7 cellular contexts compared by ENCODE assay signal in genomic region chr1:231180034-231180433, GRCh38. TPM values are rescaled to one million over a fixed set of nuclear protein-coding genes. Genes with fewer than 3 reads are reported as not detected.
"Had no signal": no experiment of that assay in that cellular context is flagged by ENCODE, and none has a peak within 500 bp of the region (broad histone marks: within the 10 kb centered on the region; RNA-seq: fewer than 3 reads in every experiment).

No MANE protein-coding gene starts in this region.

- H3K9me3 Mint-ChIP-seq: IgD-negative memory B cell had no signal

- H3K4me3 Mint-ChIP-seq: IgD-negative memory B cell had no signal

- H3K27ac Mint-ChIP-seq: IgD-negative memory B cell had no signal

- H3K36me3 Mint-ChIP-seq: IgD-negative memory B cell had no signal

- FAIRE-seq: HTR-8/SVneo had no signal

- H3K4me1 Mint-ChIP-seq: IgD-negative memory B cell had no signal

- H3K9ac ChIP-seq: KMS-11 had no signal

- DNase-seq: KBM-7, KG1 had no signal

- H3K4me2 ChIP-seq: KMS-11 had no signal

- H3K27ac ChIP-seq: HL-60, KMS-11 had no signal

RNA-seq across cellular contexts. Expression of gene TRIM67, which starts 18.2 kb away (rescaled TPM):
- total RNA-seq: HT1080 had no signal
- polyA plus RNA-seq: IgD-negative memory B cell had no signal
